In the genomic region with DNA sequence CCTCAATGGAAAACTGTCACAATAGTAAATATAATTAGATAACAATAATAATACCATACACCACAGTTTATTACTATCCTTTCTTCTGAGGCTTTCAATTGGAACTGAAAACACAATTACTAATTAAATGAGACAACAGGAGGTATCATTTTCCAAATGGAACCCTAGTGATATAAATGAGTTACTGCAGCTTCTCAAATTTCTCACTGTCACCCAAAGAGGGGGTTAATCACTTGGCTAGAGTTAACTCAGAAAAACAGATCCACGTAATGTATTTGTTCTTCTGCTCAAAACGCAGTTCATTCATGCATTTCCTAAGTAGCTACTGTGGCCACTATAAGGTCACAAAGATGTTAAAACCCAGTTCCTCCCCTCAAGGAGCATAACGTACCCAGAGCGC, we compare ENCODE assay signal across 23 cellular contexts.
DNase-seq lines count a peak whose midpoint lies in the region; ATAC-seq and TF ChIP-seq lines count a peak whose summit lies in the region.
"Had no signal": no experiment of that assay in that cellular context is flagged by ENCODE, and none has a peak within 500 bp of the region (broad histone marks: within the 10 kb centered on the region; RNA-seq: fewer than 3 reads in every experiment).

No MANE protein-coding gene starts in this region.

- intact Hi-C loops in activated CD8-positive, alpha-beta T cell treated with anti-CD3 and anti-CD28 coated beads for 36 hours (cut with micrococcal nuclease): no loop called here

- H3K4me1 Mint-ChIP-seq in activated CD8-positive, alpha-beta T cell treated with anti-CD3 and anti-CD28 coated beads for 36 hours (ENCODE audit: low read depth): peaks cover 56% of the 10 kb centered on the region
- peaks cover 25% of the 10 kb centered on the region for H3K4me1 Mint-ChIP-seq in activated CD8-positive, alpha-beta T cell treated with anti-CD3 and anti-CD28 coated beads, Interleukin-2, amount 10 ng/mL, durations not matched to agents 7 days and 5 days (ENCODE audit: low read depth)
- peaks cover 36% of the 10 kb centered on the region for H3K4me1 Mint-ChIP-seq in stimulated activated effector memory CD8-positive, alpha-beta T cell treated with anti-CD3 and anti-CD28 coated beads, Interleukin-12 subunit alpha, Interleukin-12 subunit beta, amount 100 ng/mL, for 72 hours

- CTCF ChIA-PET in activated CD8-positive, alpha-beta T cell treated with anti-CD3 and anti-CD28 coated beads for 36 hours (lab: Charles Lee): interaction anchor here (1.0 to 1.6 kb wide), 3 partner anchors 18 to 101 kb away, joined by 3 to 4 read pairs (median 3); no protein-coding TSS in a partner anchor
- CTCF ChIA-PET in activated CD8-positive, alpha-beta T cell treated with anti-CD3 and anti-CD28 coated beads, Interleukin-2, amount 10 ng/mL, durations not matched to agents 7 days and 5 days (lab: Charles Lee): interaction anchor here (0.9 kb wide), 1 partner anchor 33 kb away, joined by 3 read pairs; no protein-coding TSS in a partner anchor

- H3K4me3 ChIP-seq in epithelial cell of proximal tubule (ENCODE audit: low read depth, low read length): no peak overlapping the region
- H3K4me3 ChIP-seq: cardiac muscle cell had no signal

- H3K36me3 Mint-ChIP-seq in activated CD8-positive, alpha-beta T cell treated with anti-CD3 and anti-CD28 coated beads for 36 hours (ENCODE audit: low read depth): peaks cover 23% of the 10 kb centered on the region
- H3K36me3 Mint-ChIP-seq in activated CD8-positive, alpha-beta T cell treated with anti-CD3 and anti-CD28 coated beads, Interleukin-2, amount 10 ng/mL, durations not matched to agents 7 days and 5 days (ENCODE audit: low read depth): peaks cover 26% of the 10 kb centered on the region
- peaks cover 8% of the 10 kb centered on the region for H3K36me3 Mint-ChIP-seq in stimulated activated effector memory CD8-positive, alpha-beta T cell treated with anti-CD3 and anti-CD28 coated beads, Interleukin-12 subunit alpha, Interleukin-12 subunit beta, amount 100 ng/mL, for 72 hours

- no peaks in the 10 kb centered on the region for H3K27me3 Mint-ChIP-seq in activated CD8-positive, alpha-beta T cell treated with anti-CD3 and anti-CD28 coated beads for 36 hours
- no peaks in the 10 kb centered on the region for H3K27me3 Mint-ChIP-seq in activated CD8-positive, alpha-beta T cell treated with anti-CD3 and anti-CD28 coated beads, Interleukin-2, amount 10 ng/mL, durations not matched to agents 7 days and 5 days (ENCODE audit: low read depth)
- H3K27me3 Mint-ChIP-seq: CD4-positive, alpha-beta memory T cell; memory B cell; naive thymus-derived CD8-positive, alpha-beta T cell had no signal

- peak; percentile 13 for ATAC-seq in activated CD8-positive, alpha-beta T cell treated with anti-CD3 and anti-CD28 coated beads for 36 hours
- ATAC-seq in activated CD8-positive, alpha-beta T cell treated with anti-CD3 and anti-CD28 coated beads, Interleukin-2, amount 10 ng/mL, durations not matched to agents 7 days and 5 days: no peak
- ATAC-seq in stimulated activated effector memory CD8-positive, alpha-beta T cell treated with anti-CD3 and anti-CD28 coated beads, Interleukin-12 subunit alpha, Interleukin-12 subunit beta, amount 100 ng/mL, for 72 hours: no peak
- ATAC-seq: activated T-cell treated with anti-CD3 and anti-CD28 coated beads, Interleukin-2, amount 50 U/mL, for 4 hours; HepG2; naive thymus-derived CD8-positive, alpha-beta T cell; sciatic nerve had no signal

- H3K9me3 Mint-ChIP-seq in activated CD8-positive, alpha-beta T cell treated with anti-CD3 and anti-CD28 coated beads for 36 hours: no peaks in the 10 kb centered on the region
- H3K9me3 Mint-ChIP-seq in activated CD8-positive, alpha-beta T cell treated with anti-CD3 and anti-CD28 coated beads, Interleukin-2, amount 10 ng/mL, durations not matched to agents 7 days and 5 days (ENCODE audit: insufficient read depth): no peaks in the 10 kb centered on the region
- H3K9me3 Mint-ChIP-seq in stimulated activated effector memory CD8-positive, alpha-beta T cell treated with anti-CD3 and anti-CD28 coated beads, Interleukin-12 subunit alpha, Interleukin-12 subunit beta, amount 100 ng/mL, for 72 hours: no peaks in the 10 kb centered on the region
- H3K9me3 Mint-ChIP-seq: activated naive CD4-positive, alpha-beta T cell treated with anti-CD3 and anti-CD28 coated beads for 36 hours; activated T-cell treated with anti-CD3 and anti-CD28 coated beads, Interleukin-2, amount 50 U/mL, for 4 hours; memory B cell; naive thymus-derived CD8-positive, alpha-beta T cell had no signal

- POLR2A ChIA-PET in activated CD8-positive, alpha-beta T cell treated with anti-CD3 and anti-CD28 coated beads for 36 hours (lab: Charles Lee): no interaction called here
- POLR2A ChIA-PET in activated CD8-positive, alpha-beta T cell treated with anti-CD3 and anti-CD28 coated beads, Interleukin-2, amount 10 ng/mL, durations not matched to agents 7 days and 5 days (lab: Charles Lee): no interaction called here

- H3K4me3 Mint-ChIP-seq in activated CD8-positive, alpha-beta T cell treated with anti-CD3 and anti-CD28 coated beads for 36 hours: no peak overlapping the region
- no peak overlapping the region for H3K4me3 Mint-ChIP-seq in activated CD8-positive, alpha-beta T cell treated with anti-CD3 and anti-CD28 coated beads, Interleukin-2, amount 10 ng/mL, durations not matched to agents 7 days and 5 days
- H3K4me3 Mint-ChIP-seq in stimulated activated effector memory CD8-positive, alpha-beta T cell treated with anti-CD3 and anti-CD28 coated beads, Interleukin-12 subunit alpha, Interleukin-12 subunit beta, amount 100 ng/mL, for 72 hours: no peak overlapping the region
- H3K4me3 Mint-ChIP-seq: activated naive CD4-positive, alpha-beta T cell treated with anti-CD3 and anti-CD28 coated beads for 36 hours; activated T-cell treated with anti-CD3 and anti-CD28 coated beads, Interleukin-2, amount 50 U/mL, for 4 hours; memory B cell; naive thymus-derived CD8-positive, alpha-beta T cell had no signal

- DNase-seq in activated CD8-positive, alpha-beta T cell treated with anti-CD3 and anti-CD28 coated beads for 36 hours: no peak
- no peak for DNase-seq in activated CD8-positive, alpha-beta T cell treated with anti-CD3 and anti-CD28 coated beads, Interleukin-2, amount 10 ng/mL, durations not matched to agents 7 days and 5 days
- DNase-seq in NCI-H1436 treated with DMSO at 0.1 percent for 48 hours (lab: John Stamatoyannopoulos, UW): peak; percentile 14
- DNase-seq in epithelial cell of proximal tubule (ENCODE audit: low read depth): no peak
- no peak for DNase-seq in stimulated activated effector memory CD8-positive, alpha-beta T cell treated with anti-CD3 and anti-CD28 coated beads, Interleukin-12 subunit alpha, Interleukin-12 subunit beta, amount 100 ng/mL, for 72 hours (ENCODE audit: low spot score in 2 of 2)
- no peak for DNase-seq in HK-2 (ENCODE audit: unreplicated experiment)
- DNase-seq in inferior parietal cortex (ENCODE audit: extremely low spot score): no peak
- no peak for DNase-seq in COLO668 (lab: John Stamatoyannopoulos, UW; ENCODE audit: unreplicated experiment)
- DNase-seq: activated CD8-positive, alpha-beta memory T cell treated with anti-CD3 and anti-CD28 coated beads for 24 hours; activated naive CD4-positive, alpha-beta T cell treated with anti-CD3 and anti-CD28 coated beads for 36 hours; activated T-cell treated with anti-CD3 and anti-CD28 coated beads, Interleukin-2, amount 50 U/mL, for 4 hours; CD4-positive, alpha-beta memory T cell; DMS79 treated with DMSO at 0.1 percent for 48 hours; foreskin melanocyte; naive thymus-derived CD8-positive, alpha-beta T cell; NCI-H1694 treated with DMSO at 0.1 percent for 48 hours; NCI-H446; RPMI8226; T1000 had no signal

- no peak for TF ChIP-seq CTCF in activated CD8-positive, alpha-beta T cell treated with anti-CD3 and anti-CD28 coated beads for 36 hours (IDR thresholded peaks at IDR 0.05)
- TF ChIP-seq CTCF in epithelial cell of proximal tubule (conservative IDR thresholded peaks at IDR 0.05; ENCODE audit: low read depth, low read length): peak; percentile 5

- H3K27ac Mint-ChIP-seq in activated CD8-positive, alpha-beta T cell treated with anti-CD3 and anti-CD28 coated beads for 36 hours: no peak overlapping the region
- no peak overlapping the region for H3K27ac Mint-ChIP-seq in activated CD8-positive, alpha-beta T cell treated with anti-CD3 and anti-CD28 coated beads, Interleukin-2, amount 10 ng/mL, durations not matched to agents 7 days and 5 days
- no peak overlapping the region for H3K27ac Mint-ChIP-seq in stimulated activated effector memory CD8-positive, alpha-beta T cell treated with anti-CD3 and anti-CD28 coated beads, Interleukin-12 subunit alpha, Interleukin-12 subunit beta, amount 100 ng/mL, for 72 hours
- H3K27ac Mint-ChIP-seq: activated naive CD4-positive, alpha-beta T cell treated with anti-CD3 and anti-CD28 coated beads for 36 hours; CD4-positive, alpha-beta memory T cell; memory B cell had no signal
